In genomic region chr5:1195916-1196315, GRCh38 we compare ENCODE assay signal across 36 cellular contexts. TPM values are rescaled to one million over a fixed set of nuclear protein-coding genes. Genes with fewer than 3 reads are reported as not detected.
"Had no signal": no experiment of that assay in that cellular context is flagged by ENCODE, and none has a peak within 500 bp of the region (broad histone marks: within the 10 kb centered on the region; RNA-seq: fewer than 3 reads in every experiment).

No MANE protein-coding gene starts in this region.

- H3K4me3 ChIP-seq: colonic mucosa, esophagus muscularis mucosa, heart right ventricle, pancreas, sigmoid colon, stomach, testis, tibial artery had no signal

- DNase-seq: colonic mucosa; effector memory CD4-positive, alpha-beta T cell; foreskin keratinocyte; hippocampal formation; kidney glomerular epithelial cell; mesenchymal stem cell; midbrain; naive thymus-derived CD4-positive, alpha-beta T cell; sigmoid colon; stimulated activated CD4-positive, alpha-beta T cell treated with anti-CD3 and anti-CD28 coated beads, Interleukin-2, amount 100 ng/mL, for 24 hours; stimulated activated CD4-positive, alpha-beta T cell treated with anti-CD3 and anti-CD28 coated beads, Interleukin-4, amount 100 ng/mL, for 24 hours; stimulated activated naive CD4-positive, alpha-beta T cell treated with Interleukin-2 at 50 U/mL for 16 hours; stomach; testis; tibial artery had no signal

- H3K36me3 ChIP-seq: colonic mucosa, esophagus muscularis mucosa, heart right ventricle, neutrophil, pancreas, sigmoid colon, stomach, tibial artery had no signal

- H3K36me3 Mint-ChIP-seq: naive thymus-derived CD4-positive, alpha-beta T cell; stimulated activated effector memory CD8-positive, alpha-beta T cell treated with anti-CD3 and anti-CD28 coated beads, Interleukin-12 subunit alpha, Interleukin-12 subunit beta, amount 100 ng/mL, for 72 hours; type B pancreatic cell had no signal

- H3K4me1 Mint-ChIP-seq: stimulated activated effector memory CD8-positive, alpha-beta T cell treated with anti-CD3 and anti-CD28 coated beads, Interleukin-12 subunit alpha, Interleukin-12 subunit beta, amount 100 ng/mL, for 72 hours had no signal

- H3K27ac ChIP-seq: colonic mucosa, esophagus muscularis mucosa, foreskin keratinocyte, heart right ventricle, neutrophil, pancreas, sigmoid colon, stomach, testis, tibial artery had no signal

- H3K27ac Mint-ChIP-seq: dendritic cell treated with granulocyte-macrophage colony-stimulating factor and Interleukin-4, amounts not matched to agents 40 ng/mL and 50 ng/mL, for 4 days; naive thymus-derived CD4-positive, alpha-beta T cell; stimulated activated effector memory CD8-positive, alpha-beta T cell treated with anti-CD3 and anti-CD28 coated beads, Interleukin-12 subunit alpha, Interleukin-12 subunit beta, amount 100 ng/mL, for 72 hours; type B pancreatic cell had no signal

- H3K4me1 ChIP-seq: colonic mucosa, esophagus muscularis mucosa, foreskin keratinocyte, heart right ventricle, pancreas, sigmoid colon, tibial artery had no signal

- H3K27me3 ChIP-seq: pancreas, testis had no signal

- FAIRE-seq: endothelial cell of umbilical vein, islet of Langerhans, pancreas had no signal

- H3K9me3 Mint-ChIP-seq: dendritic cell treated with granulocyte-macrophage colony-stimulating factor and Interleukin-4, amounts not matched to agents 40 ng/mL and 50 ng/mL, for 4 days; stimulated activated effector memory CD8-positive, alpha-beta T cell treated with anti-CD3 and anti-CD28 coated beads, Interleukin-12 subunit alpha, Interleukin-12 subunit beta, amount 100 ng/mL, for 72 hours; type B pancreatic cell had no signal

- ATAC-seq: foreskin keratinocyte; naive thymus-derived CD4-positive, alpha-beta T cell; pancreas; stimulated activated effector memory CD8-positive, alpha-beta T cell treated with anti-CD3 and anti-CD28 coated beads, Interleukin-12 subunit alpha, Interleukin-12 subunit beta, amount 100 ng/mL, for 72 hours had no signal

- H3K9me3 ChIP-seq: colonic mucosa, esophagus muscularis mucosa, heart right ventricle, neutrophil, pancreas, sigmoid colon, stomach, testis, tibial artery had no signal

- H3K4me3 Mint-ChIP-seq: dendritic cell treated with granulocyte-macrophage colony-stimulating factor and Interleukin-4, amounts not matched to agents 40 ng/mL and 50 ng/mL, for 4 days; naive thymus-derived CD4-positive, alpha-beta T cell; stimulated activated effector memory CD8-positive, alpha-beta T cell treated with anti-CD3 and anti-CD28 coated beads, Interleukin-12 subunit alpha, Interleukin-12 subunit beta, amount 100 ng/mL, for 72 hours; type B pancreatic cell had no signal

RNA-seq across cellular contexts. Expression of gene SLC6A19, which starts 5.5 kb away (rescaled TPM):
- total RNA-seq: endothelial cell of umbilical vein; epithelial cell of proximal tubule; esophagus muscularis mucosa; fibroblast of lung; foreskin keratinocyte; lower leg skin; lung microvascular endothelial cell; naive thymus-derived CD4-positive, alpha-beta T cell; omental fat pad; sigmoid colon; subcutaneous adipose tissue; urinary bladder had no signal
- polyA plus RNA-seq: endothelial cell of umbilical vein; fibroblast of lung; foreskin keratinocyte; heart right ventricle; naive thymus-derived CD4-positive, alpha-beta T cell; neural cell; urinary bladder had no signal

RNA-seq across cellular contexts. Expression of gene SLC6A18, which starts 29.3 kb away (rescaled TPM):
- total RNA-seq: cerebellum; endothelial cell of umbilical vein; epithelial cell of proximal tubule; esophagus muscularis mucosa; fibroblast of lung; foreskin keratinocyte; heart right ventricle; lower leg skin; lung microvascular endothelial cell; mucosa of gallbladder; naive thymus-derived CD4-positive, alpha-beta T cell; omental fat pad; pancreas; posterior vena cava; sigmoid colon; skeletal muscle tissue; stomach; subcutaneous adipose tissue; urinary bladder had no signal
- polyA plus RNA-seq: endothelial cell of umbilical vein; fibroblast of lung; foreskin keratinocyte; heart right ventricle; naive thymus-derived CD4-positive, alpha-beta T cell; neural cell; stomach; urinary bladder had no signal
